In genomic region chr7:40401406-40401805, GRCh38 we compare ENCODE assay signal across 16 cellular contexts.
DNase-seq lines count a peak whose midpoint lies in the region; ATAC-seq lines count a peak whose summit lies in the region.
"Had no signal": no experiment of that assay in that cellular context is flagged by ENCODE, and none has a peak within 500 bp of the region (broad histone marks: within the 10 kb centered on the region; RNA-seq: fewer than 3 reads in every experiment).

No MANE protein-coding gene starts in this region.

- ATAC-seq in aorta (ENCODE audit: low FRiP score) (no peak), HG02970 (IDR thresholded peaks at IDR 0.05; ENCODE audit: low FRiP score, unreplicated experiment) (no peak)
- ATAC-seq: CD8-positive, alpha-beta T cell had no signal

- DNase-seq in MV-4-11 (lab: John Stamatoyannopoulos, UW) (peak; percentile 3), dermis blood vessel endothelial cell (peak; percentile 6), left kidney (ENCODE audit: low read depth, low spot score) (peak; percentile 8), aorta (no peak), NCI-H446 treated with DMSO at 0.1 percent for 48 hours (lab: John Stamatoyannopoulos, UW) (no peak)
- no peak for DNase-seq in activated effector memory CD4-positive, alpha-beta T cell treated with anti-CD3 and anti-CD28 coated beads, Interleukin-2, amount 50 U/mL, for 16 hours
- DNase-seq: ACHN; C1 segment of cervical spinal cord; CD8-positive, alpha-beta T cell; COR-L47; DMS153; DMS79 treated with DMSO at 0.1 percent for 48 hours; GDM1; GOT3; H9 had no signal

- no peaks in the 10 kb centered on the region for H3K27me3 ChIP-seq in aorta (ENCODE audit: control insufficient read depth in 1 of 2, insufficient read depth in 2 of 2, low read length in 1 of 2)

- H3K27ac ChIP-seq in aorta (ENCODE audit: low read depth in 1 of 2, low read length in 2 of 2), result peak overlapping the region; percentile 71 to 77

- no peaks in the 10 kb centered on the region for H3K9me3 ChIP-seq in aorta (ENCODE audit: control insufficient read depth, low read length)

- H3K4me3 ChIP-seq in aorta (ENCODE audit: low read length in 2 of 2), result no peak overlapping the region

- H3K4me1 ChIP-seq in aorta (ENCODE audit: control insufficient read depth in 1 of 2, insufficient read depth in 2 of 2, low read length in 2 of 2), result peaks cover 2 to 10% of the 10 kb centered on the region in 2 donors

- WGBS in aorta, 2 donors, result 36 to 59% methylated on average over 1 of the region's 1 CpG

- intact Hi-C loops in aorta (cut with DNase I), result loop anchor here in 1 of 2 donors (5.0 kb wide), 1 partner anchor 36 kb away; no protein-coding TSS in a partner anchor

- H3K36me3 ChIP-seq in aorta (ENCODE audit: control insufficient read depth in 1 of 2, insufficient read depth in 2 of 2, low read length in 1 of 2), result no peaks in the 10 kb centered on the region

Comparison
In these comparisons a context has a peak if more than half of its experiments do, and no peak if none do; other contexts are left out.
1. DNase-seq: peak in MV-4-11 (single experiment), dermis blood vessel endothelial cell (single experiment) and left kidney (single experiment); none in aorta (0 of 2), NCI-H446 treated with DMSO at 0.1 percent for 48 hours (single experiment) and activated effector memory CD4-positive, alpha-beta T cell treated with anti-CD3 and anti-CD28 coated beads, Interleukin-2, amount 50 U/mL, for 16 hours (single experiment).